In the genomic region with DNA sequence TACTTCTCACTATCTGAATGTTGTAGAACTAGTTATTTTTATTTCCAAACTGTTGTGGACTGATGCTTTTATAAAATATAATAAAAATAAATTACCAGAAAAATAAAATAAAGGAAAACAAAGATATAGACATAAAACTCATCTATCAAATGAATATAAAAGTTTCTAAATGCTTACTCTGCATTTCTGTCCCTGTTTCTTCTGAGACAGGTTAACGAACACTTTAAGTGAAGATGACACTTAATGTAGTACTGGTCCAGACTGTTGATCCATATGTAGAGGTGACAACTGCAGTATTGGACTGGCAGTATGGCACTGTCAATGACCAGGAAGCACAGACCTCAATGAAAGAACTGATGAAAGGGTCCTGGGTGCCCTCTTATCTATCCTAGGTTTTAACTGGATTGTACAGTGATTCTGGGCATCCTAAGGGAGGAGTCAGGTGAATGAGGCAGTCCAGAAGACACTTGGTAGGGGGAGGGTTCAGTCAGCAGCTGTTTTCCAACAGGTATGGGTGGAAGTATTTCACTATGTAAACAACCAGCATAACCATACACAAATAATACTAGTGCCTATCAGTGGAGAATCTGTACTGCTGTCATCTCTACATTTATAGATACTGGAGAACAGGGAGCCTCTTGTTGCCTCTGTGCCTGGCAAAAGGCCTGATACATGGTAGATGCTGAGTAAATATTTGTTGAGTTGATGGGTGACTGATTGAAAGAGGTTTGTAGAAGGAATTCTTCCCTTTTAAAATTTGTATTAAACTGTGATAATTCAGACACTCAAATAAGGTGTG, we compare ENCODE assay signal across 18 cellular contexts.
"Had no signal": no experiment of that assay in that cellular context is flagged by ENCODE, and none has a peak within 500 bp of the region (broad histone marks: within the 10 kb centered on the region; RNA-seq: fewer than 3 reads in every experiment).

No MANE protein-coding gene starts in this region.

- DNase-seq: activated CD4-positive, alpha-beta T cell treated with anti-CD3 and anti-CD28 coated beads, Interleukin-2, amount 10 ng/mL, durations not matched to agents 7 days and 5 days; activated CD8-positive, alpha-beta T cell treated with anti-CD3 and anti-CD28 coated beads, Interleukin-2, amount 10 ng/mL, durations not matched to agents 7 days and 5 days; activated naive CD4-positive, alpha-beta T cell treated with anti-CD3 and anti-CD28 coated beads, Interleukin-2, amount 50 U/mL, for 16 hours; activated T-cell treated with anti-CD3 and anti-CD28 coated beads, Interleukin-2, amount 50 U/mL, for 4 hours; aorta; brain microvascular endothelial cell; central memory CD4-positive, alpha-beta T cell; dorsolateral prefrontal cortex; hypothalamus; left lung; naive B cell; stimulated activated CD4-positive, alpha-beta T cell treated with anti-CD3 and anti-CD28 coated beads, Interleukin-12 subunit alpha, Interleukin-12 subunit beta, amount 100 ng/mL, for 4 hours; stimulated activated CD4-positive, alpha-beta T cell treated with anti-CD3 and anti-CD28 coated beads, Interleukin-1b, Interleukin-23, amount 100 ng/mL, for 48 hours; stimulated activated CD8-positive, alpha-beta memory T cell treated with anti-CD3 and anti-CD28 coated beads, Interleukin-4, amount 100 ng/mL, for 48 hours; stimulated activated naive CD4-positive, alpha-beta T cell; upper lobe of right lung had no signal

- H3K4me3 ChIP-seq: dorsolateral prefrontal cortex, left lung, right atrium auricular region, upper lobe of right lung had no signal

- H3K27ac ChIP-seq: brain microvascular endothelial cell, dorsolateral prefrontal cortex, left lung, right atrium auricular region, upper lobe of right lung had no signal

- H3K36me3 ChIP-seq: brain microvascular endothelial cell, left lung, right atrium auricular region, upper lobe of right lung had no signal

- ATAC-seq: activated CD4-positive, CD25-positive, alpha-beta regulatory T cell treated with anti-CD3 and anti-CD28 coated beads, Interleukin-2, amount 50 U/mL, for 24 hours; activated CD8-positive, alpha-beta T cell treated with anti-CD3 and anti-CD28 coated beads, Interleukin-2, amount 10 ng/mL, durations not matched to agents 7 days and 5 days; activated T-cell treated with anti-CD3 and anti-CD28 coated beads, Interleukin-2, amount 50 U/mL, for 4 hours; left lung; upper lobe of right lung had no signal

- H3K27me3 ChIP-seq: brain microvascular endothelial cell, dorsolateral prefrontal cortex, left lung, right atrium auricular region, upper lobe of right lung had no signal

- H3K9me3 ChIP-seq: left lung, right atrium auricular region, upper lobe of right lung had no signal

- H3K4me1 ChIP-seq: left lung, right atrium auricular region, upper lobe of right lung had no signal
